ENCODE assay signal across 20 cellular contexts in the genomic region with DNA sequence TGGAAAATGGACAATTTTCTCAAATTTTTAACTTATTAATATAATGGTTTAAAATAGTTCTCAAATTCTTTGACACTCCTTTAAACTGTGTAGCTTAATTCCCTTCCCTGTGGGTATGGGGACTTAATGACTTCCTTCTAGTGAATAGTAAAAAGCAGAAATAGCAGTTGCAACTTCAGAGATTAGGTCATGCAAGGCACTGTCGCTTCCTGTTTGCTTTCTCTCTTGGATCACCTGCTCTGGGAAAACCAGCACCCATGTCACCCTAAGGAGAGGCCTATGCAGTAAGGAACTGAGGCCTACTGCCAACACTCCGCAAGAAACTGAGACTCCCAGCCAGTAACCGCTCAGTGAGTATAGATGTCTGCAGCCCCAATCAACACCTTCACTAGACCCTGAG.
DNase-seq lines count a peak whose midpoint lies in the region; ATAC-seq lines count a peak whose summit lies in the region.
"Had no signal": no experiment of that assay in that cellular context is flagged by ENCODE, and none has a peak within 500 bp of the region (broad histone marks: within the 10 kb centered on the region; RNA-seq: fewer than 3 reads in every experiment).

No MANE protein-coding gene starts in this region.

- peaks cover 10% of the 10 kb centered on the region for H3K4me1 Mint-ChIP-seq in dendritic cell treated with granulocyte-macrophage colony-stimulating factor and Interleukin-4, amounts not matched to agents 40 ng/mL and 50 ng/mL, for 4 days (ENCODE audit: low read depth)
- peaks cover 2 to 5% of the 10 kb centered on the region in 2 donors for H3K4me1 Mint-ChIP-seq in stimulated activated naive B cell treated with anti-CD40 and anti-IgM and Interleukin-4, amounts not matched to agents 10 μg/mL and 1 μg/mL and 100 μg/mL, for 72 hours
- H3K4me1 Mint-ChIP-seq: nephron progenitor cell had no signal

- no peaks in the 10 kb centered on the region for H3K36me3 Mint-ChIP-seq in dendritic cell treated with granulocyte-macrophage colony-stimulating factor and Interleukin-4, amounts not matched to agents 40 ng/mL and 50 ng/mL, for 4 days (ENCODE audit: low read depth)
- H3K36me3 Mint-ChIP-seq in stimulated activated naive B cell treated with anti-CD40 and anti-IgM and Interleukin-4, amounts not matched to agents 10 μg/mL and 1 μg/mL and 100 μg/mL, for 72 hours = no peaks in the 10 kb centered on the region

- intact Hi-C loops in dendritic cell treated with granulocyte-macrophage colony-stimulating factor and Interleukin-4, amounts not matched to agents 40 ng/mL and 50 ng/mL, for 4 days (cut with micrococcal nuclease) = no loop called here

- H3K27me3 Mint-ChIP-seq in dendritic cell treated with granulocyte-macrophage colony-stimulating factor and Interleukin-4, amounts not matched to agents 40 ng/mL and 50 ng/mL, for 4 days = no peaks in the 10 kb centered on the region
- H3K27me3 Mint-ChIP-seq in stimulated activated naive B cell treated with anti-CD40 and anti-IgM and Interleukin-4, amounts not matched to agents 10 μg/mL and 1 μg/mL and 100 μg/mL, for 72 hours = peaks cover 16% of the 10 kb centered on the region in 2 donors

- no peaks in the 10 kb centered on the region for H3K9me3 Mint-ChIP-seq in dendritic cell treated with granulocyte-macrophage colony-stimulating factor and Interleukin-4, amounts not matched to agents 40 ng/mL and 50 ng/mL, for 4 days
- H3K9me3 Mint-ChIP-seq in stimulated activated naive B cell treated with anti-CD40 and anti-IgM and Interleukin-4, amounts not matched to agents 10 μg/mL and 1 μg/mL and 100 μg/mL, for 72 hours = no peaks in the 10 kb centered on the region
- H3K9me3 Mint-ChIP-seq: nephron progenitor cell; T-helper 2 cell treated with Interferon-gamma antibody and Interleukin-4, amounts not matched to agents 5 μg/mL and 100 μg/mL, for 36 hours had no signal

- no peak overlapping the region for H3K4me3 Mint-ChIP-seq in dendritic cell treated with granulocyte-macrophage colony-stimulating factor and Interleukin-4, amounts not matched to agents 40 ng/mL and 50 ng/mL, for 4 days
- no peak overlapping the region for H3K4me3 Mint-ChIP-seq in stimulated activated naive B cell treated with anti-CD40 and anti-IgM and Interleukin-4, amounts not matched to agents 10 μg/mL and 1 μg/mL and 100 μg/mL, for 72 hours
- H3K4me3 Mint-ChIP-seq: nephron progenitor cell; T-helper 2 cell treated with Interferon-gamma antibody and Interleukin-4, amounts not matched to agents 5 μg/mL and 100 μg/mL, for 36 hours had no signal

- peak overlapping the region; percentile 65 for H3K27ac Mint-ChIP-seq in dendritic cell treated with granulocyte-macrophage colony-stimulating factor and Interleukin-4, amounts not matched to agents 40 ng/mL and 50 ng/mL, for 4 days
- no peak overlapping the region for H3K27ac Mint-ChIP-seq in stimulated activated naive B cell treated with anti-CD40 and anti-IgM and Interleukin-4, amounts not matched to agents 10 μg/mL and 1 μg/mL and 100 μg/mL, for 72 hours
- H3K27ac Mint-ChIP-seq: nephron progenitor cell; T-helper 2 cell treated with Interferon-gamma antibody and Interleukin-4, amounts not matched to agents 5 μg/mL and 100 μg/mL, for 36 hours had no signal

- DNase-seq in SIG-M5 treated with dmso at 0.1 percent for 504 hours (lab: John Stamatoyannopoulos, UW; ENCODE audit: unreplicated experiment) = peak; percentile 61
- no peak for DNase-seq in SIG-M5 (lab: John Stamatoyannopoulos, UW)
- DNase-seq in NOMO-1 treated with dmso at 0.1 percent for 144 hours (lab: John Stamatoyannopoulos, UW; ENCODE audit: unreplicated experiment) = peak; percentile 40
- no peak for DNase-seq in stimulated activated naive B cell treated with anti-CD40 and anti-IgM and Interleukin-4, amounts not matched to agents 10 μg/mL and 1 μg/mL and 100 μg/mL, for 72 hours
- no peak for DNase-seq in DMS79 (lab: John Stamatoyannopoulos, UW)
- no peak for DNase-seq in NCI-H82 treated with DMSO at 0.1 percent for 48 hours (lab: John Stamatoyannopoulos, UW; ENCODE audit: unreplicated experiment)
- no peak for DNase-seq in NCI-H2196 treated with DMSO at 0.1 percent for 48 hours (lab: John Stamatoyannopoulos, UW; ENCODE audit: unreplicated experiment)
- DNase-seq: activated CD4-positive, alpha-beta T cell treated with anti-CD3 and anti-CD28 coated beads for 1 hour; GDM1; heart right ventricle; IMR-90; mesendoderm; NCI-H1105; NCI-H526; nephron progenitor cell; psoas muscle; stimulated activated CD4-positive, alpha-beta T cell treated with anti-CD3 and anti-CD28 coated beads, Interleukin-4, amount 100 ng/mL, for 24 hours had no signal

- peak; percentile 25 to 31 for ATAC-seq in stimulated activated naive B cell treated with anti-CD40 and anti-IgM and Interleukin-4, amounts not matched to agents 10 μg/mL and 1 μg/mL and 100 μg/mL, for 72 hours (replicated peaks)
- ATAC-seq: HCT116, psoas muscle had no signal

Comparison
In these comparisons a context has a peak if more than half of its experiments do, and no peak if none do; other contexts are left out.
1. DNase-seq: peak in SIG-M5 treated with dmso at 0.1 percent for 504 hours (single experiment) and NOMO-1 treated with dmso at 0.1 percent for 144 hours (single experiment); none in SIG-M5 (single experiment), stimulated activated naive B cell treated with anti-CD40 and anti-IgM and Interleukin-4, amounts not matched to agents 10 μg/mL and 1 μg/mL and 100 μg/mL, for 72 hours (single experiment), DMS79 (single experiment), NCI-H82 treated with DMSO at 0.1 percent for 48 hours (single experiment) and NCI-H2196 treated with DMSO at 0.1 percent for 48 hours (single experiment).